ENCODE assay signal across 10 cellular contexts in genomic region chr12:104603545-104603973, GRCh38.
A peak's percentile ranks its signal among the peaks of the same experiment; 100 is the strongest.
DNase-seq lines count a peak whose midpoint lies in the region; ATAC-seq and TF ChIP-seq lines count a peak whose summit lies in the region.
"Had no signal": no experiment of that assay in that cellular context is flagged by ENCODE, and none has a peak within 500 bp of the region (broad histone marks: within the 10 kb centered on the region; RNA-seq: fewer than 3 reads in every experiment).

No MANE protein-coding gene starts in this region.

- H3K9me3 ChIP-seq in thoracic aorta = no peaks in the 10 kb centered on the region

- H3K4me1 ChIP-seq in thoracic aorta (ENCODE audit: control insufficient read depth in 1 of 2, low read depth in 2 of 2) = peaks cover 16 to 44% of the 10 kb centered on the region in 2 donors

- TF ChIP-seq CTCF in WTC11 (IDR thresholded peaks at IDR 0.05) (no peak), thoracic aorta (IDR thresholded peaks at IDR 0.05) (no peak)

- H3K4me1 Mint-ChIP-seq in activated T-cell treated with anti-CD3 and anti-CD28 coated beads, Interleukin-2, amount 50 U/mL, for 24 hours (ENCODE audit: low read depth) = peaks cover 57% of the 10 kb centered on the region
- H3K4me1 Mint-ChIP-seq in WTC11 = peaks cover 33% of the 10 kb centered on the region

- H3K4me3 Mint-ChIP-seq in activated T-cell treated with anti-CD3 and anti-CD28 coated beads, Interleukin-2, amount 50 U/mL, for 24 hours = no peak overlapping the region
- no peak overlapping the region for H3K4me3 Mint-ChIP-seq in WTC11

- peak overlapping the region; percentile 50 to 80 for H3K27ac ChIP-seq in thoracic aorta
- H3K27ac ChIP-seq: C4-2B had no signal

- CTCF ChIA-PET in WTC11 (lab: Charles Lee) = interaction anchor here (1.8 kb wide), 1 partner anchor 222 kb away, joined by 4 read pairs; no protein-coding TSS in a partner anchor

- no peaks in the 10 kb centered on the region for H3K9me3 Mint-ChIP-seq in activated T-cell treated with anti-CD3 and anti-CD28 coated beads, Interleukin-2, amount 50 U/mL, for 24 hours
- H3K9me3 Mint-ChIP-seq in WTC11 = peaks cover 8% of the 10 kb centered on the region

- H3K36me3 ChIP-seq in thoracic aorta = no peaks in the 10 kb centered on the region

- H3K27me3 ChIP-seq in thoracic aorta (replicated peaks; ENCODE audit: insufficient read depth) = no peaks in the 10 kb centered on the region

- H3K4me3 ChIP-seq in thoracic aorta = no peak overlapping the region

- H3K27ac Mint-ChIP-seq in activated T-cell treated with anti-CD3 and anti-CD28 coated beads, Interleukin-2, amount 50 U/mL, for 24 hours = peak overlapping the region; percentile 76
- H3K27ac Mint-ChIP-seq in WTC11 = peak overlapping the region; percentile 93; the same call in 1 of the 2 replicates

- POLR2A ChIA-PET in WTC11 (lab: Charles Lee) = interaction anchor here (0.6 kb wide), 1 partner anchor 116 kb away, joined by 4 read pairs; no protein-coding TSS in a partner anchor

- no peaks in the 10 kb centered on the region for H3K27me3 Mint-ChIP-seq in activated T-cell treated with anti-CD3 and anti-CD28 coated beads, Interleukin-2, amount 50 U/mL, for 24 hours
- H3K27me3 Mint-ChIP-seq in WTC11 (ENCODE audit: low read depth) = no peaks in the 10 kb centered on the region

- ATAC-seq in WTC11 (no peak), thoracic aorta (ENCODE audit: insufficient number of reproducible peaks, low FRiP score, low read depth) (no peak), GM18502 (IDR thresholded peaks at IDR 0.05; ENCODE audit: poor library complexity, unreplicated experiment) (no peak)
- no peak for ATAC-seq in activated CD4-positive, CD25-positive, alpha-beta regulatory T cell treated with anti-CD3 and anti-CD28 coated beads, Interleukin-2, amount 50 U/mL, for 24 hours

- H3K36me3 Mint-ChIP-seq in activated T-cell treated with anti-CD3 and anti-CD28 coated beads, Interleukin-2, amount 50 U/mL, for 24 hours (ENCODE audit: low read depth) = peaks cover 32% of the 10 kb centered on the region
- peaks cover 4% of the 10 kb centered on the region; the same call in 1 of the 2 replicates for H3K36me3 Mint-ChIP-seq in WTC11

- no peak for DNase-seq in activated T-cell treated with anti-CD3 and anti-CD28 coated beads, Interleukin-2, amount 50 U/mL, for 24 hours
- DNase-seq in activated T-cell treated with anti-CD3 and anti-CD28 coated beads, Interleukin-2, amount 50 U/mL, for 1 hour = no peak
- DNase-seq in WTC11 (ENCODE audit: low spot score) (no peak), glomerular visceral epithelial cell (ENCODE audit: extremely low spot score) (peak; percentile 74), thoracic aorta (ENCODE audit: low spot score) (no peak), medulla oblongata (ENCODE audit: extremely low spot score) (no peak)
- DNase-seq: NCI-H2107 had no signal

TF ChIP-seq in WTC11, 78 proteins besides CTCF, POLR2A, EP300 and RAD21 (continues in another document):
- TF ChIP-seq SP1 (CRISPR knock-in tag; conservative IDR thresholded peaks at IDR 0.05) = no peak
- no peak for TF ChIP-seq ZNF138 (CRISPR knock-in tag; conservative IDR thresholded peaks at IDR 0.05)
- TF ChIP-seq AFF4 (CRISPR knock-in tag; IDR thresholded peaks at IDR 0.05; ENCODE audit: borderline replicate concordance) = no peak
- TF ChIP-seq USF2 (CRISPR knock-in tag; IDR thresholded peaks at IDR 0.05) = no peak
- no peak for TF ChIP-seq ZNF416 (CRISPR knock-in tag; IDR thresholded peaks at IDR 0.05)
- TF ChIP-seq ARID4B (CRISPR knock-in tag; IDR thresholded peaks at IDR 0.05; ENCODE audit: borderline replicate concordance) = no peak
- TF ChIP-seq NFATC4 (CRISPR knock-in tag; IDR thresholded peaks at IDR 0.05) = no peak
- no peak for TF ChIP-seq KAT7 (CRISPR knock-in tag; IDR thresholded peaks at IDR 0.05; ENCODE audit: borderline replicate concordance)
- no peak for TF ChIP-seq E2F5 (CRISPR knock-in tag; IDR thresholded peaks at IDR 0.05)
